In genomic region chr1:41791667-41792484, GRCh38 we compare ENCODE assay signal across 12 cellular contexts.
DNase-seq lines count a peak whose midpoint lies in the region; ATAC-seq and TF ChIP-seq lines count a peak whose summit lies in the region.
"Had no signal": no experiment of that assay in that cellular context is flagged by ENCODE, and none has a peak within 500 bp of the region (broad histone marks: within the 10 kb centered on the region; RNA-seq: fewer than 3 reads in every experiment).

No MANE protein-coding gene starts in this region.

- H3K4me1 ChIP-seq in PC-9 (replicated peaks; ENCODE audit: insufficient read depth), result peaks cover 28% of the 10 kb centered on the region

- DNase-seq in activated CD8-positive, alpha-beta memory T cell treated with anti-CD3 and anti-CD28 coated beads for 24 hours, result peak; percentile 71
- DNase-seq in activated CD8-positive, alpha-beta memory T cell treated with anti-CD3 and anti-CD28 coated beads, Interleukin-2, amount 50 U/mL, for 48 hours, result no peak
- peak; percentile 19 for DNase-seq in T-helper 2 cell treated with Interferon-gamma antibody and Interleukin-4, amounts not matched to agents 5 μg/mL and 100 μg/mL, for 36 hours (ENCODE audit: low spot score)
- DNase-seq in activated naive CD8-positive, alpha-beta T cell treated with anti-CD3 and anti-CD28 coated beads, Interleukin-2, amount 10 ng/mL, durations not matched to agents 7 days and 5 days, result peak; percentile 50
- no peak for DNase-seq in PC-9
- no peak for DNase-seq in cortex of kidney (lab: John Stamatoyannopoulos, UW)
- DNase-seq: NCI-H69, SHP77 treated with DMSO at 0.1 percent for 48 hours, WERI-Rb-1 had no signal

- BruUV-seq in PC-9 (replicated peaks; lab: Mats Ljungman, UMichigan), result no TSS peak

- intact Hi-C loops in PC-9 (cut with micrococcal nuclease; ENCODE audit: unreplicated experiment), result no loop called here

- no peak for TF ChIP-seq CTCF in PC-9 (conservative IDR thresholded peaks at IDR 0.05)

- no peak overlapping the region for H3K4me3 ChIP-seq in PC-9

- H3K9me3 Mint-ChIP-seq in T-helper 2 cell treated with Interferon-gamma antibody and Interleukin-4, amounts not matched to agents 5 μg/mL and 100 μg/mL, for 36 hours, result no peaks in the 10 kb centered on the region
- H3K9me3 Mint-ChIP-seq in activated naive CD8-positive, alpha-beta T cell treated with anti-CD3 and anti-CD28 coated beads, Interleukin-2, amount 10 ng/mL, durations not matched to agents 7 days and 5 days, result no peaks in the 10 kb centered on the region
- H3K9me3 Mint-ChIP-seq in stimulated activated memory B cell treated with anti-CD40 and anti-IgM and Interleukin-4, amounts not matched to agents 10 μg/mL and 1 μg/mL and 100 μg/mL, for 72 hours, result no peaks in the 10 kb centered on the region
- H3K9me3 Mint-ChIP-seq: type B pancreatic cell had no signal

- CTCF ChIA-PET in PC-9 (lab: Charles Lee), result no interaction called here

- peak overlapping the region; percentile 92 for H3K27ac Mint-ChIP-seq in T-helper 2 cell treated with Interferon-gamma antibody and Interleukin-4, amounts not matched to agents 5 μg/mL and 100 μg/mL, for 36 hours
- H3K27ac Mint-ChIP-seq in activated naive CD8-positive, alpha-beta T cell treated with anti-CD3 and anti-CD28 coated beads, Interleukin-2, amount 10 ng/mL, durations not matched to agents 7 days and 5 days, result peak overlapping the region; percentile 94
- peak overlapping the region; percentile 64 for H3K27ac Mint-ChIP-seq in stimulated activated memory B cell treated with anti-CD40 and anti-IgM and Interleukin-4, amounts not matched to agents 10 μg/mL and 1 μg/mL and 100 μg/mL, for 72 hours
- H3K27ac Mint-ChIP-seq: type B pancreatic cell had no signal

- no peak overlapping the region for H2AFZ ChIP-seq in PC-9

- H3K27me3 Mint-ChIP-seq in T-helper 2 cell treated with Interferon-gamma antibody and Interleukin-4, amounts not matched to agents 5 μg/mL and 100 μg/mL, for 36 hours (ENCODE audit: low read depth), result no peaks in the 10 kb centered on the region
- H3K27me3 Mint-ChIP-seq in activated naive CD8-positive, alpha-beta T cell treated with anti-CD3 and anti-CD28 coated beads, Interleukin-2, amount 10 ng/mL, durations not matched to agents 7 days and 5 days, result no peaks in the 10 kb centered on the region
- no peaks in the 10 kb centered on the region for H3K27me3 Mint-ChIP-seq in stimulated activated memory B cell treated with anti-CD40 and anti-IgM and Interleukin-4, amounts not matched to agents 10 μg/mL and 1 μg/mL and 100 μg/mL, for 72 hours

- ATAC-seq in activated naive CD8-positive, alpha-beta T cell treated with anti-CD3 and anti-CD28 coated beads, Interleukin-2, amount 10 ng/mL, durations not matched to agents 7 days and 5 days (ENCODE audit: low read depth), result peak; percentile 80
- ATAC-seq in stimulated activated memory B cell treated with anti-CD40 and anti-IgM and Interleukin-4, amounts not matched to agents 10 μg/mL and 1 μg/mL and 100 μg/mL, for 72 hours, result no peak
- no peak for ATAC-seq in esophagus mucosa

- H3K9me2 ChIP-seq in PC-9 (ENCODE audit: insufficient read depth), result no peaks in the 10 kb centered on the region

- no peak overlapping the region for H3K4me2 ChIP-seq in PC-9

- H3K27me3 ChIP-seq in PC-9 (ENCODE audit: insufficient read depth, low read depth), result no peaks in the 10 kb centered on the region

- H3K4me1 Mint-ChIP-seq in T-helper 2 cell treated with Interferon-gamma antibody and Interleukin-4, amounts not matched to agents 5 μg/mL and 100 μg/mL, for 36 hours (ENCODE audit: low read depth), result peaks cover 48% of the 10 kb centered on the region
- peaks cover 42% of the 10 kb centered on the region for H3K4me1 Mint-ChIP-seq in activated naive CD8-positive, alpha-beta T cell treated with anti-CD3 and anti-CD28 coated beads, Interleukin-2, amount 10 ng/mL, durations not matched to agents 7 days and 5 days
- H3K4me1 Mint-ChIP-seq in stimulated activated memory B cell treated with anti-CD40 and anti-IgM and Interleukin-4, amounts not matched to agents 10 μg/mL and 1 μg/mL and 100 μg/mL, for 72 hours, result peaks cover 29% of the 10 kb centered on the region

- no peaks in the 10 kb centered on the region for H3K79me2 ChIP-seq in PC-9 (ENCODE audit: low read depth)

- POLR2A ChIA-PET in activated naive CD8-positive, alpha-beta T cell treated with anti-CD3 and anti-CD28 coated beads, Interleukin-2, amount 10 ng/mL, durations not matched to agents 7 days and 5 days (lab: Charles Lee), result interaction anchor here (0.6 to 2.9 kb wide), 6 partner anchors 9 to 536 kb away, joined by 3 to 14 read pairs (median 4); no protein-coding TSS in a partner anchor
- POLR2A ChIA-PET in PC-9 (lab: Charles Lee; ENCODE audit: unreplicated experiment), result interaction anchor here (0.6 kb wide), 1 partner anchor 485 kb away, joined by 3 read pairs; no protein-coding TSS in a partner anchor

- H3K27ac ChIP-seq in PC-9, result no peak overlapping the region
- H3K27ac ChIP-seq: WERI-Rb-1 had no signal

- H3K36me3 Mint-ChIP-seq in T-helper 2 cell treated with Interferon-gamma antibody and Interleukin-4, amounts not matched to agents 5 μg/mL and 100 μg/mL, for 36 hours (ENCODE audit: low read depth), result peaks cover 9% of the 10 kb centered on the region
- H3K36me3 Mint-ChIP-seq in activated naive CD8-positive, alpha-beta T cell treated with anti-CD3 and anti-CD28 coated beads, Interleukin-2, amount 10 ng/mL, durations not matched to agents 7 days and 5 days, result peaks cover 6% of the 10 kb centered on the region
- H3K36me3 Mint-ChIP-seq in stimulated activated memory B cell treated with anti-CD40 and anti-IgM and Interleukin-4, amounts not matched to agents 10 μg/mL and 1 μg/mL and 100 μg/mL, for 72 hours, result no peaks in the 10 kb centered on the region
- H3K36me3 Mint-ChIP-seq: type B pancreatic cell had no signal

- H3K36me3 ChIP-seq in PC-9 (ENCODE audit: low read depth), result no peaks in the 10 kb centered on the region
- H3K36me3 ChIP-seq: WERI-Rb-1 had no signal

- H3K9me3 ChIP-seq in PC-9 (ENCODE audit: insufficient read depth, low read depth), result no peaks in the 10 kb centered on the region

- peaks cover 23% of the 10 kb centered on the region for H3F3A ChIP-seq in PC-9 (ENCODE audit: insufficient read depth, low read depth)

- no peaks in the 10 kb centered on the region for H4K20me1 ChIP-seq in PC-9 (ENCODE audit: insufficient read depth)

- H3K4me3 Mint-ChIP-seq in T-helper 2 cell treated with Interferon-gamma antibody and Interleukin-4, amounts not matched to agents 5 μg/mL and 100 μg/mL, for 36 hours, result peak overlapping the region; percentile 72
- H3K4me3 Mint-ChIP-seq in activated naive CD8-positive, alpha-beta T cell treated with anti-CD3 and anti-CD28 coated beads, Interleukin-2, amount 10 ng/mL, durations not matched to agents 7 days and 5 days, result peak overlapping the region; percentile 70
- H3K4me3 Mint-ChIP-seq in stimulated activated memory B cell treated with anti-CD40 and anti-IgM and Interleukin-4, amounts not matched to agents 10 μg/mL and 1 μg/mL and 100 μg/mL, for 72 hours, result no peak overlapping the region
- H3K4me3 Mint-ChIP-seq: type B pancreatic cell had no signal

Comparison
In these comparisons a context has a peak if more than half of its experiments do, and no peak if none do; other contexts are left out.
1. DNase-seq: peak in activated CD8-positive, alpha-beta memory T cell treated with anti-CD3 and anti-CD28 coated beads for 24 hours (single experiment), T-helper 2 cell treated with Interferon-gamma antibody and Interleukin-4, amounts not matched to agents 5 μg/mL and 100 μg/mL, for 36 hours (single experiment) and activated naive CD8-positive, alpha-beta T cell treated with anti-CD3 and anti-CD28 coated beads, Interleukin-2, amount 10 ng/mL, durations not matched to agents 7 days and 5 days (single experiment); none in activated CD8-positive, alpha-beta memory T cell treated with anti-CD3 and anti-CD28 coated beads, Interleukin-2, amount 50 U/mL, for 48 hours (single experiment), PC-9 (0 of 2) and cortex of kidney (single experiment).
2. Peak in every context shown above with its lines, with median percentiles within 50 percentile points of each other: H3K27ac Mint-ChIP-seq.